ENCODE assay signal across 10 cellular contexts in genomic region chr6:129844118-129844891, GRCh38. TPM values are rescaled to one million over a fixed set of nuclear protein-coding genes. Genes with fewer than 3 reads are reported as not detected.
DNase-seq lines count a peak whose midpoint lies in the region; ATAC-seq and TF ChIP-seq lines count a peak whose summit lies in the region.
"Had no signal": no experiment of that assay in that cellular context is flagged by ENCODE, and none has a peak within 500 bp of the region (broad histone marks: within the 10 kb centered on the region; RNA-seq: fewer than 3 reads in every experiment).

No MANE protein-coding gene starts in this region.

- in situ Hi-C loops in G401 (cut with HindIII; ENCODE audit: low sequenced_read_pairs): no loop called here

- CTCF ChIA-PET in PC-9 (lab: Charles Lee): no interaction called here

- TF ChIP-seq CTCF in PC-9 (conservative IDR thresholded peaks at IDR 0.05) (no peak), epithelial cell of esophagus (IDR thresholded peaks at IDR 0.05; ENCODE audit: insufficient read depth, low read depth, low read length, missing control alignments) (no peak), esophagus muscularis mucosa (IDR thresholded peaks at IDR 0.05) (no peak)

- H3K36me3 ChIP-seq in PC-9 (ENCODE audit: low read depth) (no peaks in the 10 kb centered on the region), mesodermal cell (ENCODE audit: control insufficient read depth, insufficient read depth, low read length) (no peaks in the 10 kb centered on the region), esophagus muscularis mucosa (no peaks in the 10 kb centered on the region)

- H3K9me3 ChIP-seq in PC-9 (ENCODE audit: insufficient read depth, low read depth) (no peaks in the 10 kb centered on the region; the same call in 1 of the 2 replicates), mesodermal cell (ENCODE audit: control insufficient read depth, low read length) (no peaks in the 10 kb centered on the region), esophagus muscularis mucosa (no peaks in the 10 kb centered on the region)

- no peaks in the 10 kb centered on the region for H3K27me3 ChIP-seq in PC-9 (ENCODE audit: insufficient read depth, low read depth)
- H3K27me3 ChIP-seq in esophagus muscularis mucosa: no peaks in the 10 kb centered on the region

- H3K27ac ChIP-seq in PC-9: no peak overlapping the region
- peak overlapping the region; percentile 75 for H3K27ac ChIP-seq in mesodermal cell (ENCODE audit: low read depth, low read length, severe bottlenecking)
- no peak overlapping the region for H3K27ac ChIP-seq in esophagus muscularis mucosa (replicated peaks in 1 of 4)

- H3F3A ChIP-seq in PC-9 (ENCODE audit: insufficient read depth, low read depth): peaks cover 8% of the 10 kb centered on the region; the same call in 1 of the 2 replicates

- ATAC-seq in HG03571 (IDR thresholded peaks at IDR 0.05; ENCODE audit: unreplicated experiment) (no peak), GM21723 (IDR thresholded peaks at IDR 0.05; ENCODE audit: unreplicated experiment) (no peak)

- no peak for TF ChIP-seq POLR2A in esophagus muscularis mucosa (IDR thresholded peaks at IDR 0.05; ENCODE audit: low read depth)

- no peak overlapping the region for H3K4me2 ChIP-seq in PC-9

- no TSS peak for BruUV-seq in PC-9 (replicated peaks; lab: Mats Ljungman, UMichigan)

- H3K9me2 ChIP-seq in PC-9 (ENCODE audit: insufficient read depth): no peaks in the 10 kb centered on the region

- intact Hi-C loops in PC-9 (cut with micrococcal nuclease; ENCODE audit: unreplicated experiment): loop anchor here (5.0 kb wide), 2 partner anchors 57 to 93 kb away; no protein-coding TSS in a partner anchor
- intact Hi-C loops in esophagus muscularis mucosa (cut with DNase I): no loop called here

- peaks cover 17% of the 10 kb centered on the region for H3K4me1 ChIP-seq in PC-9 (replicated peaks; ENCODE audit: insufficient read depth)
- H3K4me1 ChIP-seq in mesodermal cell (ENCODE audit: control insufficient read depth, insufficient read depth, low read length, poor library complexity, severe bottlenecking): peaks cover 10% of the 10 kb centered on the region
- H3K4me1 ChIP-seq in esophagus muscularis mucosa: no peaks in the 10 kb centered on the region

- POLR2A ChIA-PET in PC-9 (lab: Charles Lee; ENCODE audit: unreplicated experiment): interaction anchor here (0.6 kb wide), 2 partner anchors 113 to 192 kb away, joined by 3 read pairs; no protein-coding TSS in a partner anchor

- 54 to 61% methylated on average over 6 to 8 of the region's 10 CpGs for WGBS in mesodermal cell (ENCODE audit: insufficient coverage in 2 of 2), 2 experiments
- WGBS in esophagus muscularis mucosa: 64% methylated on average over 10 of the region's 10 CpGs

- TF ChIP-seq EP300 in esophagus muscularis mucosa (IDR thresholded peaks at IDR 0.05): no peak

- no peak overlapping the region for H2AFZ ChIP-seq in PC-9

- H3K4me3 ChIP-seq in PC-9 (no peak overlapping the region), epithelial cell of esophagus (ENCODE audit: low read length) (no peak overlapping the region), mesodermal cell (ENCODE audit: extremely low read depth, insufficient read depth, low read length, poor library complexity, severe bottlenecking) (no peak overlapping the region), esophagus muscularis mucosa (no peak overlapping the region)

- H4K20me1 ChIP-seq in PC-9 (ENCODE audit: insufficient read depth): no peaks in the 10 kb centered on the region

- peak; percentile 43 for DNase-seq in G401 (ENCODE audit: low spot score)
- peak; percentile 42 to 61 for DNase-seq in PC-9
- peak; percentile 54 for DNase-seq in epithelial cell of esophagus (ENCODE audit: low read depth)
- DNase-seq in putamen (ENCODE audit: low spot score): no peak
- DNase-seq in esophagus muscularis mucosa (ENCODE audit: extremely low spot score): no peak
- DNase-seq: NCI-H1092 treated with DMSO at 0.1 percent for 48 hours, T-helper 9 cell had no signal

- H3K79me2 ChIP-seq in PC-9 (ENCODE audit: low read depth): no peaks in the 10 kb centered on the region

RNA-seq across cellular contexts. Expression of gene TMEM244, which starts 16.8 kb away (rescaled TPM):
- not detected in 2 replicates for total RNA-seq in G401 (2014; rRNA removed; shearing (Covaris generic))
- not detected in 2 replicates for total RNA-seq in PC-9 (2021)
- polyA plus RNA-seq in mesodermal cell (2013, experiment 1 of 2): not detected
- not detected for polyA plus RNA-seq in mesodermal cell (2013, experiment 2 of 2)
- not detected for total RNA-seq in esophagus muscularis mucosa

Comparison
In these comparisons a context has a peak if more than half of its experiments do, and no peak if none do; other contexts are left out.
1. DNase-seq: peak in G401 (single experiment), PC-9 (2 of 2) and epithelial cell of esophagus (single experiment); none in putamen (single experiment) and esophagus muscularis mucosa (single experiment).